In genomic region chr4:163544407-163545038, GRCh38 we compare ENCODE assay signal across 8 cellular contexts. TPM values are rescaled to one million over a fixed set of nuclear protein-coding genes. Genes with fewer than 3 reads are reported as not detected.
DNase-seq lines count a peak whose midpoint lies in the region; ATAC-seq and TF ChIP-seq lines count a peak whose summit lies in the region.

No MANE protein-coding gene starts in this region.

- H3K4me1 ChIP-seq in DOHH2 (ENCODE audit: control insufficient read depth, low read length) (peaks cover 18% of the 10 kb centered on the region), cardiac muscle cell (ENCODE audit: low read depth) (peaks cover 2% of the 10 kb centered on the region)

- H3K36me3 ChIP-seq in DOHH2 (ENCODE audit: control insufficient read depth, low read length) (no peaks in the 10 kb centered on the region), cardiac muscle cell (no peaks in the 10 kb centered on the region)

- H4K20me1 ChIP-seq in DOHH2 (ENCODE audit: control insufficient read depth, insufficient read depth, low read depth, low read length) = no peaks in the 10 kb centered on the region

- peak; percentile 29 for DNase-seq in HT-29 (ENCODE audit: low spot score)
- peak; percentile 26 to 60 for DNase-seq in SHP77 (lab: John Stamatoyannopoulos, UW)
- peak; percentile 66 for DNase-seq in activated naive CD4-positive, alpha-beta T cell treated with Interleukin-2 at 50 U/mL for 16 hours
- peak; percentile 68 to 81 for DNase-seq in cardiac muscle cell (ENCODE audit: low read depth in 1 of 2, low spot score in 1 of 2)
- DNase-seq in renal cortical epithelial cell (ENCODE audit: low read depth) = peak; percentile 16
- no peak for DNase-seq in NCI-H524 treated with DMSO at 0.1 percent for 48 hours (lab: John Stamatoyannopoulos, UW)

- H3K27me3 ChIP-seq in DOHH2 (ENCODE audit: control insufficient read depth, low read length) (no peaks in the 10 kb centered on the region), cardiac muscle cell (no peaks in the 10 kb centered on the region)

- no peaks in the 10 kb centered on the region for H3K9me3 ChIP-seq in DOHH2 (ENCODE audit: control insufficient read depth, insufficient read depth, low read length)
- no peaks in the 10 kb centered on the region for H3K9me3 ChIP-seq in cardiac muscle cell (ENCODE audit: low read depth)

- H3K79me2 ChIP-seq in DOHH2 (ENCODE audit: control insufficient read depth, low read length) = no peaks in the 10 kb centered on the region

- peak; percentile 82 for ATAC-seq in GM21390 (IDR thresholded peaks at IDR 0.05; ENCODE audit: unreplicated experiment)

- no peaks in the 10 kb centered on the region; the same call in 1 of the 2 replicates for H3F3A ChIP-seq in DOHH2 (ENCODE audit: control insufficient read depth, insufficient read depth)

- no peaks in the 10 kb centered on the region for H3K9me2 ChIP-seq in DOHH2 (replicated peaks; ENCODE audit: control insufficient read depth, low read length)

- no peak overlapping the region for H3K27ac ChIP-seq in DOHH2 (ENCODE audit: low read depth, low read length)
- no peak overlapping the region for H3K27ac ChIP-seq in cardiac muscle cell

- TF ChIP-seq CTCF in DOHH2 (IDR thresholded peaks at IDR 0.05; ENCODE audit: low read depth, low read length, poor library complexity, severe bottlenecking) = peak; percentile 94
- peak; percentile 98 for TF ChIP-seq CTCF in cardiac muscle cell (IDR thresholded peaks at IDR 0.05; ENCODE audit: low read depth, low read length)

- H3K4me2 ChIP-seq in DOHH2 (ENCODE audit: low read length) = peak overlapping the region; percentile 58

- peak overlapping the region; percentile 39 for H3K4me3 ChIP-seq in DOHH2 (ENCODE audit: low read length)
- no peak overlapping the region for H3K4me3 ChIP-seq in cardiac muscle cell

RNA-seq across cellular contexts. Expression of gene TMA16, which starts 50.0 kb away (rescaled TPM):
- 5.0 and 12.8 TPM in 2 replicates for total RNA-seq in HT-29 (2014; rRNA removed; shearing (Covaris generic))
- total RNA-seq in cardiac muscle cell (36.2 and 45.3 TPM in 2 replicates), renal cortical epithelial cell (21.9 and 41.0 TPM in 2 replicates)
- 28.6 and 37.1 TPM in 2 replicates for polyA plus RNA-seq in cardiac muscle cell
